ENCODE assay signal across 8 cellular contexts in the genomic region with DNA sequence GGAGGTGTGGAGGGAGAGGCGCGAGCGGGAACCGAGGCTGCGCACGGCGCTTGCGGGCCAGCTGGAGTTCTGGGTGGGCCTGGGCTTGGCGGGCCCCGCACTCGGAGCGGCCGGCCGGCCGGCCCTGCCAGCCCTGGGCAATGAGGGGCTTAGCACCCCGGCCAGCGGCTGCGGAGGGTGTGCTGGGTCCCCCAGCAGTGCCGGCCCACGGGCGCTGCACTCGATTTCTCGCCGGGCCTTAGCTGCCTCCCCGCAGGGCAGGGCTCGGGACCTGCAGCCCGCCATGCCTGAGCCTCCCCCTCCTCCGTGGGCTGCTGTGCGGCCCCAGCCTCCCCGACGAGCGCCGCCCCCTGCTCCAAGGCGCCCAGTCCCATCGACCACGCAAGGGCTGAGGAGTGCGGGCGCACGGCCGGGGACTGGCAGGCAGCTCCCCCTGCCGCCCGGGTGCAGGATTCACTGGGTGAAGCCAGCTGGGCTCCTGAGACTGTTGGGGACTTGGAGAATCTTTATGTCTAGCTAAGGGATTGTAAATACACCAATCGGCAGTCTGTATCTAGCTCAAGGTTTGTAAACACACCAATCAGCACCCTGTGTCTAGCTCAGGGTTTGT. TPM values are rescaled to one million over a fixed set of nuclear protein-coding genes. Genes with fewer than 3 reads are reported as not detected.
DNase-seq lines count a peak whose midpoint lies in the region; ATAC-seq and TF ChIP-seq lines count a peak whose summit lies in the region.
"Not testable (repeated sequence)": the region's sequence is repeated elsewhere in the genome, so short reads cannot be mapped to it uniquely, and the experiment has no call there.

No MANE protein-coding gene starts in this region.

- H3K4me3 Mint-ChIP-seq in CD4-positive, alpha-beta T cell, result peak overlapping the region; percentile 89
- H3K4me3 Mint-ChIP-seq in activated CD4-positive, alpha-beta T cell treated with anti-CD3 and anti-CD28 coated beads, Interleukin-2, amount 10 ng/mL, durations not matched to agents 7 days and 5 days, result peak overlapping the region; percentile 68

- peak in 5 of 10 experiments; percentile 24 to 63 (median 38) for DNase-seq in CD4-positive, alpha-beta T cell
- DNase-seq in HL-60 (ENCODE audit: low read depth in 1 of 2, low spot score in 1 of 2), result peak in 1 of 2 experiments; percentile 74
- peak; percentile 69 for DNase-seq in activated CD4-positive, alpha-beta T cell treated with anti-CD3 and anti-CD28 coated beads, Interleukin-2, amount 10 ng/mL, durations not matched to agents 7 days and 5 days
- peak; percentile 29 for DNase-seq in activated effector memory CD4-positive, alpha-beta T cell treated with Interleukin-2 at 50 U/mL for 16 hours
- DNase-seq in choroid plexus epithelial cell (ENCODE audit: low read depth), result peak; percentile 47
- DNase-seq in mesenteric fat pad (ENCODE audit: low spot score), result peak; percentile 64
- DNase-seq in stimulated activated naive CD4-positive, alpha-beta T cell (lab: John Stamatoyannopoulos, UW), result peak; percentile 19 to 70 (median 46)

- peaks cover 0 to 27% (median 3%) of the 10 kb centered on the region in 3 donors for H3K4me1 ChIP-seq in gastroesophageal sphincter

- POLR2A ChIA-PET in CD4-positive, alpha-beta T cell (lab: Charles Lee), result interaction anchor here (0.9 to 2.7 kb wide), 10 partner anchors 10 to 663 kb away, joined by 3 to 28 read pairs (median 4); a partner anchor contains a TSS
- POLR2A ChIA-PET in activated CD4-positive, alpha-beta T cell treated with anti-CD3 and anti-CD28 coated beads, Interleukin-2, amount 10 ng/mL, durations not matched to agents 7 days and 5 days (lab: Charles Lee), result interaction anchor here (0.8 kb wide), 1 partner anchor 10 kb away, joined by 3 read pairs; no protein-coding TSS in a partner anchor

- H3K4me3 ChIP-seq in HL-60 (replicated peaks; ENCODE audit: insufficient read depth, low read length) (peak overlapping the region; percentile 25), choroid plexus epithelial cell (ENCODE audit: low read depth, low read length) (peak overlapping the region; percentile 28), gastroesophageal sphincter (peak overlapping the region; percentile 17 to 47)

- intact Hi-C loops in CD4-positive, alpha-beta T cell (cut with DNase I, micrococcal nuclease), result not testable (repeated sequence)

- H3K36me3 ChIP-seq in gastroesophageal sphincter, result not testable (repeated sequence)

- H3K36me3 Mint-ChIP-seq in CD4-positive, alpha-beta T cell (ENCODE audit: low read depth), result peaks cover 14% of the 10 kb centered on the region
- not testable (repeated sequence) for H3K36me3 Mint-ChIP-seq in activated CD4-positive, alpha-beta T cell treated with anti-CD3 and anti-CD28 coated beads, Interleukin-2, amount 10 ng/mL, durations not matched to agents 7 days and 5 days (ENCODE audit: low read depth)

- not testable (repeated sequence) for H3K9me3 ChIP-seq in CD4-positive, alpha-beta T cell (ENCODE audit: control insufficient read depth, low read length); gastroesophageal sphincter

- not testable (repeated sequence) for H3K27ac ChIP-seq in CD4-positive, alpha-beta T cell (ENCODE audit: low read depth, low read length); HL-60 (replicated peaks)
- H3K27ac ChIP-seq in gastroesophageal sphincter, result peak overlapping the region in 1 of 4 donors; percentile 51

- WGBS in gastroesophageal sphincter (ENCODE audit: low coverage in 1 of 2), 2 donors, result no CpG with 5 or more reads among the region's 43 CpGs

- not testable (repeated sequence) for TF ChIP-seq EP300 in gastroesophageal sphincter (IDR thresholded peaks at IDR 0.05)

- H3K27me3 Mint-ChIP-seq in CD4-positive, alpha-beta T cell; activated CD4-positive, alpha-beta T cell treated with anti-CD3 and anti-CD28 coated beads, Interleukin-2, amount 10 ng/mL, durations not matched to agents 7 days and 5 days: not testable (repeated sequence)

- TF ChIP-seq POLR2A in gastroesophageal sphincter (IDR thresholded peaks at IDR 0.05), result not testable (repeated sequence)

- H3K9me3 Mint-ChIP-seq in CD4-positive, alpha-beta T cell; activated CD4-positive, alpha-beta T cell treated with anti-CD3 and anti-CD28 coated beads, Interleukin-2, amount 10 ng/mL, durations not matched to agents 7 days and 5 days: not testable (repeated sequence)

- CTCF ChIA-PET in CD4-positive, alpha-beta T cell (lab: Charles Lee), result interaction anchor here (1.0 to 2.8 kb wide), 3 partner anchors 13 to 36 kb away, joined by 4 to 18 read pairs (median 6); no protein-coding TSS in a partner anchor
- CTCF ChIA-PET in activated CD4-positive, alpha-beta T cell treated with anti-CD3 and anti-CD28 coated beads, Interleukin-2, amount 10 ng/mL, durations not matched to agents 7 days and 5 days (lab: Charles Lee), result interaction anchor here (0.8 to 2.1 kb wide), 4 partner anchors 9 to 36 kb away, joined by 3 to 17 read pairs (median 5); no protein-coding TSS in a partner anchor

- peak; percentile 21 for TF ChIP-seq CTCF in CD4-positive, alpha-beta T cell (IDR thresholded peaks at IDR 0.05)
- not testable (repeated sequence) for TF ChIP-seq CTCF in HL-60 (IDR thresholded peaks at IDR 0.05; ENCODE audit: insufficient read depth, low read length)
- peak; percentile 38 for TF ChIP-seq CTCF in choroid plexus epithelial cell (conservative IDR thresholded peaks at IDR 0.05; ENCODE audit: low read depth, low read length)
- peak in 1 of 4 experiments; percentile 44 for TF ChIP-seq CTCF in gastroesophageal sphincter (IDR thresholded peaks at IDR 0.05)

- not testable (repeated sequence) for ATAC-seq in CD4-positive, alpha-beta T cell (ENCODE audit: poor library complexity); gastroesophageal sphincter

- not testable (repeated sequence) for H3K27me3 ChIP-seq in CD4-positive, alpha-beta T cell (ENCODE audit: control insufficient read depth, insufficient read depth, low read length); HL-60 (ENCODE audit: insufficient read depth, poor library complexity, severe bottlenecking); gastroesophageal sphincter

- peak overlapping the region; percentile 85 for H3K27ac Mint-ChIP-seq in CD4-positive, alpha-beta T cell
- peak overlapping the region; percentile 83 for H3K27ac Mint-ChIP-seq in activated CD4-positive, alpha-beta T cell treated with anti-CD3 and anti-CD28 coated beads, Interleukin-2, amount 10 ng/mL, durations not matched to agents 7 days and 5 days

- peaks cover 34% of the 10 kb centered on the region for H3K4me1 Mint-ChIP-seq in CD4-positive, alpha-beta T cell (ENCODE audit: low read depth)
- H3K4me1 Mint-ChIP-seq in activated CD4-positive, alpha-beta T cell treated with anti-CD3 and anti-CD28 coated beads, Interleukin-2, amount 10 ng/mL, durations not matched to agents 7 days and 5 days, result peaks cover 30% of the 10 kb centered on the region

RNA-seq across cellular contexts. Expression of a gene that starts 2.9 kb away (rescaled TPM):
- 10 to 100 TPM; 67.7 to 72.6 TPM for total RNA-seq in CD4-positive, alpha-beta T cell
- 100 to 1,000 TPM; 164 to 177 TPM for total RNA-seq in activated CD4-positive, alpha-beta T cell treated with anti-CD3 and anti-CD28 coated beads, Interleukin-2, amount 10 ng/mL, durations not matched to agents 7 days and 5 days
- total RNA-seq in gastroesophageal sphincter (100 to 1,000 TPM; 144 to 243 (median 182) TPM), mesenteric fat pad (208 TPM)
